16 cellular contexts compared by ENCODE assay signal in the genomic region with DNA sequence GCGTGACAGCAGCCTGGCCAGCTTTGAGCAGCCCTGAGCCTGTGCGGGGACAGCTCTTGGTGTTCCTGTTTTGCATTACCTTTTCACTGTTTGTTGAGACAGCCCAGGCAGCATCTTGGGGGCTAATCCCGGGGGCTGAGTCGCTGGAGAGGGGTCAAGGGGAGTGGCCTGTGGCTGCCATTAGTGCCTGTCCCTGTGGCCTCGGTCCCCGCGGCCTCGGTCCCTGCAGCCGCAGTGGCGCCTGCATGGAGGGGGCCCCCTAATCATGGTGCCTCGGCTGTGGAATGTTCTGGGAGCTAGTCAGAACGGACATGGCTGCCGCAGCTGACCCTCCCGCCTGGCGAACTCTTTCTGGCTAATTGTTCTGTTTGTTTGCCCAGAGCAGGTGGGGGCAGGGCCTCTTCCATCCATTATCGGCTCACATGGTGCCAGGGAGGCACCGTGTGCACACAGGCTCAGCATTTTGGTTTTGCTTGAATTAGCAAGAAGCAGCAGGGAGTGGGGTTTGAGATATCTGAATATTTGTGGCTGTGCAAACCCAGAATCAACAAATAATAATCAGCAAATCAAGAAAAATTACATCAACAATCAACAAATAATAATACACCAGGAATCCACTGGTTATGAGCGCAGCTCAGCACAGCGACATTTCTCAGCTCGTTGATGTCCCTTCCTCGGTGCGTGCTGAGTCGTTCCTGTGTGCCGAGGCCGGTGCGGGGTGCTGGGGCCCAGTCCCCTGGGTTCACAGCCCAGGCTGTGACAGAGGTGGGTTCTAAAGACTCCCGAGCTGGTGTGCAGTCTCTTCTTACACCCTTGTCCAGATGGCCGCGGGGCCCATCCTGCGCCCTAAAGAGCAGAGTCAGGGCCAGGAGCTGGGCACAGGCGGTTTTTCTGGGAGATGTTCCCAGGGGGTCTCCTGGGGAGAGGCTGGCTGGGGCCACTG. TPM values are rescaled to one million over a fixed set of nuclear protein-coding genes. Genes with fewer than 3 reads are reported as not detected.
DNase-seq lines count a peak whose midpoint lies in the region; ATAC-seq and TF ChIP-seq lines count a peak whose summit lies in the region.
"Had no signal": no experiment of that assay in that cellular context is flagged by ENCODE, and none has a peak within 500 bp of the region (broad histone marks: within the 10 kb centered on the region; RNA-seq: fewer than 3 reads in every experiment).

No MANE protein-coding gene starts in this region.

- H3K4me3 ChIP-seq in right cardiac atrium (ENCODE audit: low read length) = no peak overlapping the region

- H3K27me3 ChIP-seq in right cardiac atrium (ENCODE audit: control insufficient read depth, insufficient read depth) (no peaks in the 10 kb centered on the region), foreskin keratinocyte (no peaks in the 10 kb centered on the region)

- no peaks in the 10 kb centered on the region for H3K4me1 ChIP-seq in right cardiac atrium (ENCODE audit: control insufficient read depth, insufficient read depth, low read length)
- H3K4me1 ChIP-seq in foreskin keratinocyte = no peaks in the 10 kb centered on the region

- peak overlapping the region in 2 of 3 experiments; percentile 21 to 70 for H3K27ac Mint-ChIP-seq in nephron
- H3K27ac Mint-ChIP-seq: activated B cell treated with CpG ODN at 0.5 μM for 24 hours, B cell had no signal

- intact Hi-C loops in right cardiac atrium (cut with DNase I) = no loop called here

- H3K36me3 Mint-ChIP-seq in nephron (ENCODE audit: low read depth) = peaks cover 3% of the 10 kb centered on the region

- WGBS in right cardiac atrium = 87% methylated on average over 31 of the region's 31 CpGs

- no peak overlapping the region for H3K27ac ChIP-seq in right cardiac atrium (ENCODE audit: low read length)
- no peak overlapping the region for H3K27ac ChIP-seq in foreskin keratinocyte

- no peaks in the 10 kb centered on the region for H3K9me3 Mint-ChIP-seq in nephron
- H3K9me3 Mint-ChIP-seq: activated B cell treated with CpG ODN at 0.5 μM for 24 hours had no signal

- no peak for ATAC-seq in right cardiac atrium
- ATAC-seq in foreskin keratinocyte = no peak
- ATAC-seq: stimulated activated naive CD8-positive, alpha-beta T cell treated with anti-CD3 and anti-CD28 coated beads, Interleukin-15, Interleukin-2, amounts not matched to agents 100 U/mL and 50 U/mL, for 24 hours had no signal

- H3K9me3 ChIP-seq in right cardiac atrium (ENCODE audit: control insufficient read depth, low read length) = no peaks in the 10 kb centered on the region

- H3K4me1 Mint-ChIP-seq in nephron = peaks cover 16% of the 10 kb centered on the region

- no peak overlapping the region for H3K4me3 Mint-ChIP-seq in nephron
- H3K4me3 Mint-ChIP-seq: activated B cell treated with CpG ODN at 0.5 μM for 24 hours, B cell had no signal

- TF ChIP-seq CTCF in nephron (IDR thresholded peaks at IDR 0.05; ENCODE audit: unreplicated experiment in 3 of 3) = no peak
- TF ChIP-seq CTCF in foreskin keratinocyte (conservative IDR thresholded peaks at IDR 0.05) = no peak

- H3K27me3 Mint-ChIP-seq in nephron (ENCODE audit: low read depth) = no peaks in the 10 kb centered on the region
- H3K27me3 Mint-ChIP-seq: activated B cell treated with CpG ODN at 0.5 μM for 24 hours, B cell had no signal

- peak; percentile 96 for DNase-seq in DMS79 treated with DMSO at 0.1 percent for 48 hours (lab: John Stamatoyannopoulos, UW)
- peak; percentile 52 for DNase-seq in NCI-H146 treated with DMSO at 0.1 percent for 48 hours (lab: John Stamatoyannopoulos, UW; ENCODE audit: unreplicated experiment)
- DNase-seq in NCI-H774 (lab: John Stamatoyannopoulos, UW) = peak; percentile 80
- no peak for DNase-seq in HCEC 1CT
- no peak for DNase-seq in right cardiac atrium
- no peak for DNase-seq in foreskin keratinocyte
- DNase-seq: activated B cell treated with CpG ODN at 0.5 μM for 24 hours; activated effector memory CD4-positive, alpha-beta T cell treated with anti-CD3 and anti-CD28 coated beads, Interleukin-2, amount 50 U/mL, for 16 hours; cortex of kidney; KBM-7; kidney glomerular epithelial cell; midbrain; NCI-H1930; stimulated activated naive CD8-positive, alpha-beta T cell treated with anti-CD3 and anti-CD28 coated beads, Interleukin-15, Interleukin-2, amounts not matched to agents 100 U/mL and 50 U/mL, for 24 hours had no signal

RNA-seq across cellular contexts. Expression of a gene that starts 27.1 kb away (rescaled TPM):
- 10 to 100 TPM in 3 of 4 donors, 1 to 10 TPM in 1; 9.6 to 15.4 (median 12.3) TPM for total RNA-seq in right cardiac atrium
- 3.9 TPM for polyA plus RNA-seq in right cardiac atrium
- total RNA-seq in foreskin keratinocyte = 19.9 and 20.4 TPM in 2 replicates
- 9.2 and 10.1 TPM in 2 replicates for polyA plus RNA-seq in foreskin keratinocyte

Comparison
In these comparisons a context has a peak if more than half of its experiments do, and no peak if none do; other contexts are left out.
1. DNase-seq: peak in DMS79 treated with DMSO at 0.1 percent for 48 hours (single experiment), NCI-H146 treated with DMSO at 0.1 percent for 48 hours (single experiment) and NCI-H774 (single experiment); none in HCEC 1CT (single experiment), right cardiac atrium (0 of 3) and foreskin keratinocyte (0 of 2).